ENCODE assay signal across 16 cellular contexts in genomic region chr12:14954269-14954668, GRCh38. TPM values are rescaled to one million over a fixed set of nuclear protein-coding genes. Genes with fewer than 3 reads are reported as not detected.
DNase-seq lines count a peak whose midpoint lies in the region; ATAC-seq and TF ChIP-seq lines count a peak whose summit lies in the region.
"Had no signal": no experiment of that assay in that cellular context is flagged by ENCODE, and none has a peak within 500 bp of the region (broad histone marks: within the 10 kb centered on the region; RNA-seq: fewer than 3 reads in every experiment).

No MANE protein-coding gene starts in this region.

- peaks cover 69% of the 10 kb centered on the region for H3K36me3 ChIP-seq in DND-41 (ENCODE audit: insufficient read depth, low read length)
- no peaks in the 10 kb centered on the region for H3K36me3 ChIP-seq in adrenal gland (replicated peaks in 1 of 2)

- ATAC-seq in DND-41 (ENCODE audit: insufficient read depth, low read depth) (peak; percentile 27), T-cell (replicated peaks in 1 of 4) (no peak), GM18502 (IDR thresholded peaks at IDR 0.05; ENCODE audit: poor library complexity, unreplicated experiment) (no peak)
- ATAC-seq: right lobe of liver had no signal

- 80 to 90% (median 81%) methylated on average over 4 of the region's 4 CpGs for WGBS in adrenal gland, 4 donors

- peak overlapping the region in 1 of 2 experiments; percentile 45; a peak in 2 of 4 replicates for H3K4me3 ChIP-seq in DND-41 (ENCODE audit: low read depth in 1 of 2, low read length in 2 of 2)
- H3K4me3 ChIP-seq in adrenal gland, result no peak overlapping the region
- H3K4me3 ChIP-seq: right lobe of liver had no signal

- H3K4me3 Mint-ChIP-seq in CD14-positive monocyte (peak overlapping the region in 1 of 2 donors; percentile 63), T-cell (peak overlapping the region; percentile 82 to 97 (median 86))

- TF ChIP-seq CTCF in CD14-positive monocyte (IDR thresholded peaks at IDR 0.05), result no peak
- TF ChIP-seq CTCF in DND-41 (IDR thresholded peaks at IDR 0.05; ENCODE audit: borderline replicate concordance, extremely low read depth, low read length, poor library complexity, severe bottlenecking), result no peak
- TF ChIP-seq CTCF in adrenal gland (IDR thresholded peaks at IDR 0.05), result no peak

- H3K4me1 Mint-ChIP-seq in CD14-positive monocyte, result peaks cover 91% of the 10 kb centered on the region
- peaks cover 84 to 95% (median 91%) of the 10 kb centered on the region in 3 donors for H3K4me1 Mint-ChIP-seq in T-cell

- CTCF ChIA-PET in T-cell (lab: Charles Lee), result interaction anchor here in 1 of 2 donors (0.8 kb wide), 1 partner anchor 23 kb away, joined by 3 read pairs; no protein-coding TSS in a partner anchor

- H3K9ac ChIP-seq in DND-41 (ENCODE audit: low read depth, low read length), result peak overlapping the region; percentile 41

- H2AFZ ChIP-seq in DND-41 (ENCODE audit: low read depth, low read length), result no peak overlapping the region

- POLR2A ChIA-PET in T-cell (lab: Charles Lee), result interaction anchor here in 1 of 2 donors (0.7 to 0.8 kb wide), 2 partner anchors 15 to 42 kb away, joined by 3 read pairs; no protein-coding TSS in a partner anchor

- TF ChIP-seq POLR2A in adrenal gland (IDR thresholded peaks at IDR 0.05), result no peak

- intact Hi-C loops in CD14-positive monocyte (cut with micrococcal nuclease), result loop anchor here in 1 of 2 donors (5.0 to 10.0 kb wide), 3 partner anchors 38 to 751 kb away; partner anchors contain the start of gene PLBD1
- intact Hi-C loops in adrenal gland (cut with DNase I), result no loop called here

- H3K27me3 Mint-ChIP-seq in CD14-positive monocyte (ENCODE audit: low read depth in 3 of 3), result no peaks in the 10 kb centered on the region
- H3K27me3 Mint-ChIP-seq in T-cell, result no peaks in the 10 kb centered on the region

- peak overlapping the region; percentile 90 to 96 (median 95) for H3K27ac Mint-ChIP-seq in CD14-positive monocyte
- peak overlapping the region; percentile 96 to 99 for H3K27ac Mint-ChIP-seq in T-cell

- H3K4me1 ChIP-seq in DND-41 (ENCODE audit: insufficient read depth, low read length) (peaks cover 100% of the 10 kb centered on the region), adrenal gland (replicated peaks in 1 of 2) (peaks cover 0 to 50% of the 10 kb centered on the region in 2 donors)
- H3K4me1 ChIP-seq: right lobe of liver had no signal

- peaks cover 100% of the 10 kb centered on the region for H3K79me2 ChIP-seq in DND-41 (ENCODE audit: insufficient read depth, low read length)

- peak overlapping the region; percentile 95 for H3K27ac ChIP-seq in DND-41 (ENCODE audit: low read length)
- peak overlapping the region in 1 of 5 donors; percentile 2 for H3K27ac ChIP-seq in adrenal gland
- H3K27ac ChIP-seq: right lobe of liver had no signal

- H3K9me3 ChIP-seq in DND-41 (ENCODE audit: insufficient read depth, low read length, severe bottlenecking) (no peaks in the 10 kb centered on the region), adrenal gland (replicated peaks in 1 of 3) (no peaks in the 10 kb centered on the region)
- H3K9me3 ChIP-seq: right lobe of liver had no signal

- H3K4me2 ChIP-seq in DND-41 (ENCODE audit: insufficient read depth, low read length), result peak overlapping the region; percentile 89

- no peak for DNase-seq in CD14-positive monocyte (ENCODE audit: low spot score)
- DNase-seq in DND-41, result peak; percentile 65
- peak in 2 of 34 experiments; percentile 21 to 26 for DNase-seq in T-cell
- DNase-seq in iris pigment epithelial cell (ENCODE audit: low read depth), result peak; percentile 41
- DNase-seq in adrenal gland, result no peak
- no peak for DNase-seq in cerebellar nuclear complex (lab: John Stamatoyannopoulos, UW)
- DNase-seq in NCI-H1417 treated with DMSO at 0.1 percent for 48 hours (lab: John Stamatoyannopoulos, UW), result no peak
- DNase-seq: activated CD4-positive, alpha-beta T cell treated with anti-CD3 and anti-CD28 coated beads for 1 hour; DMS 273 treated with DMSO at 0.1 percent for 48 hours; foreskin fibroblast; NCI-H1048; right lobe of liver had no signal

- H3K9me3 Mint-ChIP-seq in CD14-positive monocyte, result peaks cover 0 to 2% (median 0%) of the 10 kb centered on the region in 7 donors
- no peaks in the 10 kb centered on the region for H3K9me3 Mint-ChIP-seq in T-cell

- H3K27me3 ChIP-seq in DND-41 (ENCODE audit: insufficient read depth, low read length, poor library complexity), result no peaks in the 10 kb centered on the region
- H3K27me3 ChIP-seq in adrenal gland, result no peaks in the 10 kb centered on the region
- H3K27me3 ChIP-seq: right lobe of liver had no signal

- H4K20me1 ChIP-seq in DND-41 (ENCODE audit: insufficient read depth, low read length), result peaks cover 38% of the 10 kb centered on the region

- peaks cover 35 to 51% of the 10 kb centered on the region in 2 donors for H3K36me3 Mint-ChIP-seq in CD14-positive monocyte
- H3K36me3 Mint-ChIP-seq in T-cell, result peaks cover 70% of the 10 kb centered on the region

RNA-seq across cellular contexts. Expression of gene ARHGDIB, which starts 7.1 kb away (rescaled TPM):
- polyA plus RNA-seq in CD14-positive monocyte (1,000 to 10,000 TPM; 1,854 to 2,228 TPM), adrenal gland (100 to 1,000 TPM; 157 to 190 (median 165) TPM)
- total RNA-seq in T-cell (100 to 1,000 TPM; 722 to 938 (median 785) TPM), adrenal gland (100 to 1,000 TPM in 5 of 8 donors, 10 to 100 TPM in 3; 72.7 to 196 (median 109) TPM)

RNA-seq across cellular contexts. Expression of gene ERP27, which starts 15.9 kb away (rescaled TPM):
- 1 to 10 TPM; 2.5 TPM for polyA plus RNA-seq in CD14-positive monocyte
- total RNA-seq in T-cell, result 10 to 100 TPM; 11.1 to 21.8 (median 14.7) TPM
- 1 to 10 TPM in 4 of 8 donors, under 1 TPM in 2, not detected in 2; 0.18 to 2.3 (median 1.1) TPM for total RNA-seq in adrenal gland
- polyA plus RNA-seq in adrenal gland, result 1 to 10 TPM in 2 of 3 donors, under 1 TPM in 1; 0.34 to 3.0 (median 1.2) TPM
- total RNA-seq: H4, lung microvascular endothelial cell had no signal

RNA-seq across cellular contexts. Expression of gene PDE6H, which starts 18.6 kb away (rescaled TPM):
- polyA plus RNA-seq in CD14-positive monocyte, result under 1 TPM in 1 of 2 donors, not detected in 1; 0.33 TPM
- not detected for total RNA-seq in T-cell
- 1 to 10 TPM in 1 of 8 donors, not detected in 7; 5.9 TPM for total RNA-seq in adrenal gland
- 1 to 10 TPM in 1 of 3 donors, under 1 TPM in 1, not detected in 1; 0.48 to 1.9 TPM for polyA plus RNA-seq in adrenal gland
- total RNA-seq: cardiac septum, H4, lung microvascular endothelial cell, right lobe of liver had no signal

Comparison
In these comparisons a context has a peak if more than half of its experiments do, and no peak if none do; other contexts are left out.
1. DNase-seq: peak in DND-41 (single experiment) and iris pigment epithelial cell (single experiment); none in CD14-positive monocyte (single experiment), adrenal gland (0 of 7), cerebellar nuclear complex (0 of 2) and NCI-H1417 treated with DMSO at 0.1 percent for 48 hours (single experiment).